1 cellular context compared by ENCODE assay signal in genomic region chr19:1254530-1255185, GRCh38.
TF ChIP-seq lines count a peak whose summit lies in the region.

No MANE protein-coding gene starts in this region.

TF ChIP-seq in liver, 16 proteins besides CTCF, POLR2A, EP300 and RAD21 (continued from another document):
- TF ChIP-seq ATF3 (IDR thresholded peaks at IDR 0.05) (no peak), HNF4A (conservative IDR thresholded peaks at IDR 0.05) (peak; percentile 97 to 98), FOXA2 (IDR thresholded peaks at IDR 0.05) (peak; percentile 67), GABPA (IDR thresholded peaks at IDR 0.05 in 1 of 2, conservative IDR thresholded peaks at IDR 0.05 in 1 of 2) (no peak), RXRA (IDR thresholded peaks at IDR 0.05) (peak; percentile 98 to 99), TAF1 (conservative IDR thresholded peaks at IDR 0.05) (no peak), ZBTB33 (IDR thresholded peaks at IDR 0.05) (no peak), REST (IDR thresholded peaks at IDR 0.05) (no peak), YY1 (IDR thresholded peaks at IDR 0.05) (no peak), FOXA1 (IDR thresholded peaks at IDR 0.05) (no peak), HNF4G (IDR thresholded peaks at IDR 0.05) (peak; percentile 84), SP1 (IDR thresholded peaks at IDR 0.05) (peak; percentile 65)
- TF ChIP-seq, protein P1, sequence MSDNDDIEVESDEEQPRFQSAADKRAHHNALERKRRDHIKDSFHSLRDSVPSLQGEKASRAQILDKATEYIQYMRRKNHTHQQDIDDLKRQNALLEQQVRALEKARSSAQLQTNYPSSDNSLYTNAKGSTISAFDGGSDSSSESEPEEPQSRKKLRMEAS (IDR thresholded peaks at IDR 0.05), result peak; percentile 49
TF ChIP-seq in liver: peak in this region for 8.
